Comparison of ENCODE assay signal across 8 cellular contexts in genomic region chr12:56299853-56300643, GRCh38. TPM values are rescaled to one million over a fixed set of nuclear protein-coding genes. Genes with fewer than 3 reads are reported as not detected.
A peak's percentile ranks its signal among the peaks of the same experiment; 100 is the strongest.
DNase-seq lines count a peak whose midpoint lies in the region; ATAC-seq and TF ChIP-seq lines count a peak whose summit lies in the region.

Gene CS, minus strand, starts transcription at chr12:56300330. Its CDS starts 129 bp downstream, at chr12:56300201.

- H3K9me3 ChIP-seq in right atrium auricular region, result no peaks in the 10 kb centered on the region
- no peaks in the 10 kb centered on the region for H3K9me3 ChIP-seq in uterus

- ATAC-seq in GM18499 (IDR thresholded peaks at IDR 0.05; ENCODE audit: insufficient read depth, unreplicated experiment), result peak; percentile 69
- ATAC-seq in HG02943 (IDR thresholded peaks at IDR 0.05; ENCODE audit: low read depth, unreplicated experiment), result peak; percentile 88

- H3K4me1 ChIP-seq in right atrium auricular region, result peaks cover 0 to 54% of the 10 kb centered on the region in 2 donors
- H3K4me1 ChIP-seq in uterus, result peaks cover 0 to 10% of the 10 kb centered on the region in 2 donors

- H3K36me3 ChIP-seq in right atrium auricular region, result peaks cover 11% of the 10 kb centered on the region
- H3K36me3 ChIP-seq in uterus, result no peaks in the 10 kb centered on the region

- TF ChIP-seq CTCF in right atrium auricular region (IDR thresholded peaks at IDR 0.05) (no peak), uterus (IDR thresholded peaks at IDR 0.05) (peak in 1 of 4 experiments; percentile 10)

- intact Hi-C loops in T-helper 2 cell treated with Interferon-gamma antibody and Interleukin-4, amounts not matched to agents 100 ng/mL and 5 ng/mL, for 36 hours (cut with micrococcal nuclease), result loop anchor here (1.0 to 2.0 kb wide), 10 partner anchors 16 to 182 kb away; partner anchors contain the start of genes ANKRD52, NABP2, PAN2 and SPRYD4
- intact Hi-C loops in uterus (cut with DNase I; ENCODE audit: low total_unique reads), result no loop called here

- H3K27ac ChIP-seq in right atrium auricular region (peak within 1 kb of the TSS; percentile 88 to 91), uterus (peak within 1 kb of the TSS; percentile 93 to 94)

- H3K27me3 ChIP-seq in right atrium auricular region (no peaks in the 10 kb centered on the region), uterus (no peaks in the 10 kb centered on the region)

- H3K4me3 ChIP-seq in right atrium auricular region (peak within 1 kb of the TSS; percentile 65 to 90), uterus (peak within 1 kb of the TSS; percentile 85 to 86)

- peak; percentile 92 for DNase-seq in NCI-H187 treated with DMSO at 0.1 percent for 48 hours (lab: John Stamatoyannopoulos, UW)
- DNase-seq in anterior cingulate cortex (lab: John Stamatoyannopoulos, UW), result peak; percentile 64 to 99 (median 96)
- peak; percentile 99 for DNase-seq in right atrium auricular region (ENCODE audit: low spot score)
- DNase-seq in pulmonary artery endothelial cell (ENCODE audit: low read depth, low spot score), result peak; percentile 88
- peak; percentile 98 to 99 for DNase-seq in uterus

- peak; percentile 55 to 74 for TF ChIP-seq POLR2A in uterus (IDR thresholded peaks at IDR 0.05)

RNA-seq across cellular contexts. Expression of gene CS, which starts in this region (rescaled TPM):
- 242 TPM in 2 replicates for total RNA-seq in T-helper 2 cell treated with Interferon-gamma antibody and Interleukin-4, amounts not matched to agents 100 ng/mL and 5 ng/mL, for 36 hours
- total RNA-seq in right atrium auricular region, result 100 to 1,000 TPM; 236 to 513 TPM
- 151 TPM in 2 replicates for total RNA-seq in pulmonary artery endothelial cell
- total RNA-seq in uterus, result 100 to 1,000 TPM in 1 of 4 donors, 10 to 100 TPM in 3; 40.0 to 157 (median 72.8) TPM

Comparison
In these comparisons a context has a peak if more than half of its experiments do, and no peak if none do; other contexts are left out.
1. Peak in every context shown above with its lines: DNase-seq, ATAC-seq, H3K4me3 ChIP-seq and H3K27ac ChIP-seq.